Comparison of ENCODE assay signal across 25 cellular contexts in the genomic region with DNA sequence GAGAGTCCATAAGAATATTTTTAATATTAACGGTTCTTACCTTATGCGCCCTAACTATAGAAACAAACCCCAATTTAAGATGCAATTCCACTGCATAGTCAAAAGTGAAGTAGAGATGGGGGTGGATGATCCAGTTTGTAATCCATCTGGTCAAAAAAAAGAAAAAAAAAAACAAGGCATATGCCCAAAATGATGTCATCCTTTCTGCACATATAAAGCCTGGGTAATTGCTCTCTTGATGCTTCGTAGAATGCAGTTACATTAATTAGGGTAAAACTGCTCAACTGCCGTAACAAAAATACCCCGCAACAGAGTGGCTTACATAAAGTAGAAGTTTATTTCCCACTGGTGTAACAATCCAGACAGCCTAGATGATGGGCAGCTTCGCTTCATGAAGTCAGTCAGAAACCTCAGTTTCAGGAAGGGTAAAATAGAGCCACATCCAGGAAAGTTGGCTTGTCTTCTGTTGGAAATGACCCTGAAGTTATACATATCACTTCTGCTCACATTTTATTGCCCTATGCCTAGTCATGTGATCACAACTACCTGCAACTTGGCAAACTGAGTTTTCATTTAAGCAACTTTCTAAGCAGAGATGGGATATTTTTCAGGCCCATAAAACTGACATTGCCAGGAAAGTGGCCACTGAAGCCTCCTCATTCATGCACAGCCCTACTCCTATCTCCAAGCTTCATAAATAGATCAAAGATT.
"Had no signal": no experiment of that assay in that cellular context is flagged by ENCODE, and none has a peak within 500 bp of the region (broad histone marks: within the 10 kb centered on the region; RNA-seq: fewer than 3 reads in every experiment).

No MANE protein-coding gene starts in this region.

- H3K9me3 Mint-ChIP-seq: activated naive CD4-positive, alpha-beta T cell treated with anti-CD3 and anti-CD28 coated beads for 36 hours; activated T-cell treated with anti-CD3 and anti-CD28 coated beads, Interleukin-2, amount 50 U/mL, for 4 hours; central memory CD8-positive, alpha-beta T cell; T-helper 2 cell treated with Interferon-gamma antibody and Interleukin-4, amounts not matched to agents 5 μg/mL and 100 μg/mL, for 36 hours had no signal

- H3K4me1 Mint-ChIP-seq: central memory CD8-positive, alpha-beta T cell had no signal

- H3K27ac ChIP-seq: SK-N-MC had no signal

- H3K4me3 ChIP-seq: SK-N-MC had no signal

- H3K36me3 Mint-ChIP-seq: activated naive CD8-positive, alpha-beta T cell; brain; WTC11 had no signal

- H3K27ac Mint-ChIP-seq: activated CD8-positive, alpha-beta T cell treated with anti-CD3 and anti-CD28 coated beads, Interleukin-2, amount 10 ng/mL, durations not matched to agents 7 days and 5 days; activated naive CD4-positive, alpha-beta T cell treated with anti-CD3 and anti-CD28 coated beads for 36 hours; activated naive CD8-positive, alpha-beta T cell; T-helper 2 cell treated with Interferon-gamma antibody and Interleukin-4, amounts not matched to agents 5 μg/mL and 100 μg/mL, for 36 hours; WTC11 had no signal

- H3K4me3 Mint-ChIP-seq: activated CD8-positive, alpha-beta T cell treated with anti-CD3 and anti-CD28 coated beads, Interleukin-2, amount 10 ng/mL, durations not matched to agents 7 days and 5 days; activated naive CD4-positive, alpha-beta T cell treated with anti-CD3 and anti-CD28 coated beads for 36 hours; activated naive CD8-positive, alpha-beta T cell; activated T-cell treated with anti-CD3 and anti-CD28 coated beads, Interleukin-2, amount 50 U/mL, for 4 hours; central memory CD8-positive, alpha-beta T cell; T-helper 2 cell treated with Interferon-gamma antibody and Interleukin-4, amounts not matched to agents 5 μg/mL and 100 μg/mL, for 36 hours; WTC11 had no signal

- DNase-seq: activated CD4-positive, alpha-beta T cell treated with anti-CD3 and anti-CD28 coated beads for 48 hours; activated CD4-positive, alpha-beta T cell treated with anti-CD3 and anti-CD28 coated beads, Interleukin-2, amount 50 U/mL, for 4 hours; activated CD4-positive, CD25-positive, alpha-beta regulatory T cell treated with anti-CD3 and anti-CD28 coated beads, Interleukin-2, amount 50 U/mL, for 72 hours; activated CD8-positive, alpha-beta T cell treated with anti-CD3 and anti-CD28 coated beads, Interleukin-2, amount 10 ng/mL, durations not matched to agents 7 days and 5 days; activated gamma-delta T cell; activated naive CD4-positive, alpha-beta T cell treated with anti-CD3 and anti-CD28 coated beads for 36 hours; activated T-cell treated with anti-CD3 and anti-CD28 coated beads, Interleukin-2, amount 50 U/mL, for 4 hours; amygdala; cortex of kidney; Kasumi-1; KBM-7; NCI-H1417; NCI-H2029 treated with DMSO at 0.1 percent for 48 hours; NCI-H226; NCI-H69; NK-92 treated with Interleukin-12 subunit alpha and Interleukin-12 subunit beta, amount 100 ng/mL, for 24 hours; OCI-M1; RPMI8226; T-helper 1 cell had no signal
